ENCODE assay signal across 19 cellular contexts in the genomic region with DNA sequence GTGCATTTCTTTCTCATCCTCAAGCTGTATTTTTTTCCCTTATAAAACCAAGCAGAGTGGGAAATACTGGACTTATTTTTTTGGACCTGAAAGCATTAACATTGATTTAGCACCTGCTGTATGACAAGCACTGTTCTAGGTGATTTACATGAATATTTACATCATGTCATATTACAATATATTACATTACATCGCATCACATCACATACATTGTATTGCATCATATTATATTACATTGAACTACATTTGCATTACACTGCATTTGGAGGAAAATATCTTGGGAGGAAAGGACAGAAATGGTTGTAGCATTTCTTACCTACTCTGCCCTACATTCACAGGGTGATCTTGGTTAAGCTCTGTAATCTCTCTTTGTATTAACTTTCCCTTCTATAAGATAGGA. TPM values are rescaled to one million over a fixed set of nuclear protein-coding genes. Genes with fewer than 3 reads are reported as not detected.
"Had no signal": no experiment of that assay in that cellular context is flagged by ENCODE, and none has a peak within 500 bp of the region (broad histone marks: within the 10 kb centered on the region; RNA-seq: fewer than 3 reads in every experiment).

No MANE protein-coding gene starts in this region.

- H3K4me3 Mint-ChIP-seq: activated naive CD8-positive, alpha-beta T cell; activated T-helper 1 cell treated with anti-CD3 and anti-CD28 coated beads, Interleukin-12 subunit alpha, Interleukin-12 subunit beta, Interleukin-2, Interleukin-4 antibody, amounts not matched to agents 30 ng/mL and 10 ng/mL and 1 ng/mL, durations not matched to agents 14 hours and 24 hours and 36 hours; endodermal cell; natural killer cell; stimulated activated effector memory CD8-positive, alpha-beta T cell treated with anti-CD3 and anti-CD28 coated beads, Interleukin-12 subunit alpha, Interleukin-12 subunit beta, amount 100 ng/mL, for 72 hours had no signal

- H2AFZ ChIP-seq: hepatocyte had no signal

- DNase-seq: activated CD4-positive, alpha-beta T cell treated with anti-CD3 and anti-CD28 coated beads for 1 hour; activated CD8-positive, alpha-beta memory T cell treated with anti-CD3 and anti-CD28 coated beads for 24 hours; amygdala; caudate nucleus; endodermal cell; natural killer cell; ovary; psoas muscle; stimulated activated CD4-positive, alpha-beta T cell treated with anti-CD3 and anti-CD28 coated beads, Interleukin-4, amount 100 ng/mL, for 24 hours; stomach; trophoblast cell; WERI-Rb-1 had no signal

- H3K4me2 ChIP-seq: hepatocyte, smooth muscle cell had no signal

- H3K4me3 ChIP-seq: esophagus muscularis mucosa, hepatocyte, lung, ovary, psoas muscle, smooth muscle cell, stomach had no signal

- H3K9me3 ChIP-seq: esophagus muscularis mucosa, ovary, psoas muscle had no signal

- H3K27ac ChIP-seq: hepatocyte, ovary, psoas muscle, WERI-Rb-1 had no signal

- ATAC-seq: natural killer cell; stimulated activated effector memory CD8-positive, alpha-beta T cell treated with anti-CD3 and anti-CD28 coated beads, Interleukin-12 subunit alpha, Interleukin-12 subunit beta, amount 100 ng/mL, for 72 hours had no signal

- H3K36me3 ChIP-seq: esophagus muscularis mucosa, ovary, stomach, WERI-Rb-1 had no signal

- H3K27me3 ChIP-seq: esophagus muscularis mucosa, hepatocyte, ovary, stomach had no signal

- H3K36me3 Mint-ChIP-seq: natural killer cell; stimulated activated effector memory CD8-positive, alpha-beta T cell treated with anti-CD3 and anti-CD28 coated beads, Interleukin-12 subunit alpha, Interleukin-12 subunit beta, amount 100 ng/mL, for 72 hours had no signal

- H3K4me1 Mint-ChIP-seq: endodermal cell had no signal

- H3K27ac Mint-ChIP-seq: activated naive CD8-positive, alpha-beta T cell; activated T-helper 1 cell treated with anti-CD3 and anti-CD28 coated beads, Interleukin-12 subunit alpha, Interleukin-12 subunit beta, Interleukin-2, Interleukin-4 antibody, amounts not matched to agents 30 ng/mL and 10 ng/mL and 1 ng/mL, durations not matched to agents 14 hours and 24 hours and 36 hours; endodermal cell; natural killer cell; stimulated activated effector memory CD8-positive, alpha-beta T cell treated with anti-CD3 and anti-CD28 coated beads, Interleukin-12 subunit alpha, Interleukin-12 subunit beta, amount 100 ng/mL, for 72 hours had no signal

- H3K9me3 Mint-ChIP-seq: endodermal cell, natural killer cell had no signal

RNA-seq across cellular contexts. Expression of a gene that starts 11.2 kb away (rescaled TPM):
- total RNA-seq: endodermal cell, hepatocyte had no signal
- polyA plus RNA-seq: hepatocyte had no signal

RNA-seq across cellular contexts. Expression of a gene that starts 48.8 kb away (rescaled TPM):
- polyA plus RNA-seq: hepatocyte had no signal
